In genomic region chr1:1157914-1158710, GRCh38 we compare ENCODE assay signal across 8 cellular contexts. TPM values are rescaled to one million over a fixed set of nuclear protein-coding genes. Genes with fewer than 3 reads are reported as not detected.
DNase-seq lines count a peak whose midpoint lies in the region; ATAC-seq lines count a peak whose summit lies in the region.

No MANE protein-coding gene starts in this region.

- peak; percentile 31 for DNase-seq in activated CD4-positive, alpha-beta T cell treated with anti-CD3 and anti-CD28 coated beads for 48 hours
- no peak for DNase-seq in activated CD4-positive, alpha-beta T cell treated with anti-CD3 and anti-CD28 coated beads for 1 hour
- DNase-seq in HuH-7 (ENCODE audit: low spot score) (peak; percentile 89), fibroblast of gingiva (ENCODE audit: low read depth) (peak; percentile 15), aorta (peak in 1 of 2 donors; percentile 63), NCI-H1092 treated with DMSO at 0.1 percent for 48 hours (lab: John Stamatoyannopoulos, UW) (no peak)
- peak; percentile 39 for DNase-seq in activated CD8-positive, alpha-beta memory T cell treated with anti-CD3 and anti-CD28 coated beads, Interleukin-2, amount 50 U/mL, for 4 hours

- H3K9me3 ChIP-seq in mucosa of stomach (ENCODE audit: control insufficient read depth, low read length), result no peaks in the 10 kb centered on the region
- H3K9me3 ChIP-seq in aorta (ENCODE audit: control insufficient read depth, low read length), result no peaks in the 10 kb centered on the region

- ATAC-seq in aorta (ENCODE audit: low FRiP score), result peak; percentile 63

- intact Hi-C loops in aorta (cut with DNase I), result no loop called here

- H3K4me1 ChIP-seq in mucosa of stomach (ENCODE audit: control insufficient read depth, insufficient read depth, low read length) (peaks cover 54% of the 10 kb centered on the region), aorta (ENCODE audit: control insufficient read depth in 1 of 2, insufficient read depth in 2 of 2, low read length in 2 of 2) (no peaks in the 10 kb centered on the region)

- H3K27me3 ChIP-seq in mucosa of stomach (ENCODE audit: control insufficient read depth, insufficient read depth, low read length) (no peaks in the 10 kb centered on the region), aorta (ENCODE audit: control insufficient read depth in 1 of 2, insufficient read depth in 2 of 2, low read length in 1 of 2) (no peaks in the 10 kb centered on the region)

- peak overlapping the region; percentile 98 for H3K9ac ChIP-seq in mucosa of stomach (ENCODE audit: low read length)

- peak overlapping the region in 1 of 2 donors; percentile 78 for H3K27ac ChIP-seq in aorta (ENCODE audit: low read depth in 1 of 2, low read length in 2 of 2)

- H3K4me3 ChIP-seq in mucosa of stomach (ENCODE audit: low read length) (peak overlapping the region; percentile 46), aorta (ENCODE audit: low read length in 2 of 2) (peak overlapping the region; percentile 35 to 91)

- no peaks in the 10 kb centered on the region for H3K36me3 ChIP-seq in mucosa of stomach (ENCODE audit: control insufficient read depth, insufficient read depth, low read length)
- no peaks in the 10 kb centered on the region for H3K36me3 ChIP-seq in aorta (ENCODE audit: control insufficient read depth in 1 of 2, insufficient read depth in 2 of 2, low read length in 1 of 2)

- WGBS in aorta, 2 donors, result 4 to 5% methylated on average over 28 to 46 of the region's 46 CpGs

RNA-seq across cellular contexts. Expression of gene TTLL10, which starts 15.6 kb away (rescaled TPM):
- under 1 TPM in 1 of 2 donors, not detected in 1; 0.15 TPM for total RNA-seq in aorta
- polyA plus RNA-seq in aorta, result not detected

RNA-seq across cellular contexts. Expression of gene C1orf159, which starts 42.2 kb away (rescaled TPM):
- total RNA-seq in aorta, result 10 to 100 TPM in 1 of 2 donors, 1 to 10 TPM in 1; 9.3 to 13.6 TPM
- 10 to 100 TPM in 1 of 2 donors, 1 to 10 TPM in 1; 4.0 to 35.4 TPM for polyA plus RNA-seq in aorta

RNA-seq across cellular contexts. Expression of gene TNFRSF18, which starts 48.3 kb away (rescaled TPM):
- 1 to 10 TPM; 1.0 to 1.1 TPM for total RNA-seq in aorta
- polyA plus RNA-seq in aorta, result 1 to 10 TPM in 1 of 2 donors, not detected in 1; 1.3 TPM

RNA-seq across cellular contexts. Expression of gene TNFRSF4, which starts 55.8 kb away (rescaled TPM):
- total RNA-seq in aorta, result 1 to 10 TPM; 1.6 to 3.5 TPM
- polyA plus RNA-seq in aorta, result 1 to 10 TPM in 1 of 2 donors, not detected in 1; 1.0 TPM

Comparison
In these comparisons a context has a peak if more than half of its experiments do, and no peak if none do; other contexts are left out.
1. DNase-seq: peak in activated CD4-positive, alpha-beta T cell treated with anti-CD3 and anti-CD28 coated beads for 48 hours (single experiment), HuH-7 (single experiment), activated CD8-positive, alpha-beta memory T cell treated with anti-CD3 and anti-CD28 coated beads, Interleukin-2, amount 50 U/mL, for 4 hours (single experiment) and fibroblast of gingiva (single experiment); none in activated CD4-positive, alpha-beta T cell treated with anti-CD3 and anti-CD28 coated beads for 1 hour (single experiment) and NCI-H1092 treated with DMSO at 0.1 percent for 48 hours (single experiment).